Comparison of ENCODE assay signal across 1 cellular context in genomic region chr1:10528066-10529014, GRCh38.
TF ChIP-seq lines count a peak whose summit lies in the region.

No MANE protein-coding gene starts in this region.

TF ChIP-seq in GM23338, 12 proteins besides CTCF, POLR2A, EP300 and RAD21 (continued from another document):
- TF ChIP-seq, protein P1, sequence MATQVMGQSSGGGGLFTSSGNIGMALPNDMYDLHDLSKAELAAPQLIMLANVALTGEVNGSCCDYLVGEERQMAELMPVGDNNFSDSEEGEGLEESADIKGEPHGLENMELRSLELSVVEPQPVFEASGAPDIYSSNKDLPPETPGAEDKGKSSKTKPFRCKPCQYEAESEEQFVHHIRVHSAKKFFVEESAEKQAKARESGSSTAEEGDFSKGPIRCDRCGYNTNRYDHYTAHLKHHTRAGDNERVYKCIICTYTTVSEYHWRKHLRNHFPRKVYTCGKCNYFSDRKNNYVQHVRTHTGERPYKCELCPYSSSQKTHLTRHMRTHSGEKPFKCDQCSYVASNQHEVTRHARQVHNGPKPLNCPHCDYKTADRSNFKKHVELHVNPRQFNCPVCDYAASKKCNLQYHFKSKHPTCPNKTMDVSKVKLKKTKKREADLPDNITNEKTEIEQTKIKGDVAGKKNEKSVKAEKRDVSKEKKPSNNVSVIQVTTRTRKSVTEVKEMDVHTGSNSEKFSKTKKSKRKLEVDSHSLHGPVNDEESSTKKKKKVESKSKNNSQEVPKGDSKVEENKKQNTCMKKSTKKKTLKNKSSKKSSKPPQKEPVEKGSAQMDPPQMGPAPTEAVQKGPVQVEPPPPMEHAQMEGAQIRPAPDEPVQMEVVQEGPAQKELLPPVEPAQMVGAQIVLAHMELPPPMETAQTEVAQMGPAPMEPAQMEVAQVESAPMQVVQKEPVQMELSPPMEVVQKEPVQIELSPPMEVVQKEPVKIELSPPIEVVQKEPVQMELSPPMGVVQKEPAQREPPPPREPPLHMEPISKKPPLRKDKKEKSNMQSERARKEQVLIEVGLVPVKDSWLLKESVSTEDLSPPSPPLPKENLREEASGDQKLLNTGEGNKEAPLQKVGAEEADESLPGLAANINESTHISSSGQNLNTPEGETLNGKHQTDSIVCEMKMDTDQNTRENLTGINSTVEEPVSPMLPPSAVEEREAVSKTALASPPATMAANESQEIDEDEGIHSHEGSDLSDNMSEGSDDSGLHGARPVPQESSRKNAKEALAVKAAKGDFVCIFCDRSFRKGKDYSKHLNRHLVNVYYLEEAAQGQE (IDR thresholded peaks at IDR 0.05; ENCODE audit: unreplicated experiment): no peak
